In the genomic region with DNA sequence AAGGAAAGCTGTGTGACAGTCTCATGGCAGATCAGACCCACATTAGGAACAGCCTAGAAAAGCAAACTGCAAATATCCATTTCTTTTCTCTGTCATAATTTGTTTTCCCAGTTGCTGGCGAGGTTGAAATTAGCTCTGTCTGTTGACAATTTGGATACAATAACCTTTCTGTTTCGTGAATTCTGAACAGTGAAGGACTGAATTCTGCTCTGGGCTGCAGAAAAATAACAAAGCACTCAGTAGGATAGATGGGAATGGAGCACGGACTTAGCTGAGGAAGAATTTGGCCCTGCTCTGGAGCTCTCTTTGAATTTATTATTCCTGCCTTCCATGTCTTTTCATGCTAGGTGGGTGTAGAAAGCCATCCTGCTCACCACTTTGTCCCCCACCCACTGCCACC, we compare ENCODE assay signal across 15 cellular contexts.
A peak's percentile ranks its signal among the peaks of the same experiment; 100 is the strongest.
DNase-seq lines count a peak whose midpoint lies in the region; ATAC-seq lines count a peak whose summit lies in the region.
"Had no signal": no experiment of that assay in that cellular context is flagged by ENCODE, and none has a peak within 500 bp of the region (broad histone marks: within the 10 kb centered on the region; RNA-seq: fewer than 3 reads in every experiment).

No MANE protein-coding gene starts in this region.

- H3K4me1 ChIP-seq in stomach smooth muscle (ENCODE audit: control insufficient read depth, insufficient read depth, low read length): peaks cover 44% of the 10 kb centered on the region
- H3K4me1 ChIP-seq: BE2C, HAP-1 had no signal

- peak; percentile 24 for DNase-seq in epidermal melanocyte (ENCODE audit: insufficient read length, low spot score)
- no peak for DNase-seq in DMS 273 (lab: John Stamatoyannopoulos, UW; ENCODE audit: unreplicated experiment)
- DNase-seq in COR-L47 (lab: John Stamatoyannopoulos, UW): no peak
- DNase-seq: ACHN; BE2C; C1 segment of cervical spinal cord; CD4-positive, CD25-positive, alpha-beta regulatory T cell; CD8-positive, alpha-beta memory T cell; DMS79 treated with DMSO at 0.1 percent for 48 hours; GF-D8; GM23248 had no signal

- ATAC-seq in HG03520 (IDR thresholded peaks at IDR 0.05; ENCODE audit: unreplicated experiment): no peak

- H3K27ac ChIP-seq in layer of hippocampus (ENCODE audit: low read depth, low read length) (peak overlapping the region; percentile 5), stomach smooth muscle (ENCODE audit: low read length) (peak overlapping the region; percentile 58)
- H3K27ac ChIP-seq: GM23248 had no signal

- no peak overlapping the region for H3K4me3 ChIP-seq in stomach smooth muscle (ENCODE audit: low read length in 2 of 2)
- H3K4me3 ChIP-seq: GM23248, HAP-1 had no signal

- H3K9ac ChIP-seq in stomach smooth muscle (ENCODE audit: low read length in 2 of 2): no peak overlapping the region
- H3K9ac ChIP-seq: GM23248 had no signal

- H3K36me3 ChIP-seq in stomach smooth muscle (ENCODE audit: control insufficient read depth in 2 of 2, insufficient read depth in 2 of 2, low read length in 2 of 2): peaks cover 0 to 2% of the 10 kb centered on the region in 2 donors
- H3K36me3 ChIP-seq: BE2C, HAP-1 had no signal

- H3K27me3 ChIP-seq in layer of hippocampus (ENCODE audit: control insufficient read depth, insufficient read depth, low read length) (no peaks in the 10 kb centered on the region), stomach smooth muscle (ENCODE audit: control insufficient read depth in 1 of 2, insufficient read depth in 2 of 2, low read length in 2 of 2) (no peaks in the 10 kb centered on the region)
- H3K27me3 ChIP-seq: BE2C had no signal

- no peaks in the 10 kb centered on the region for H3K9me3 ChIP-seq in stomach smooth muscle (ENCODE audit: control insufficient read depth in 2 of 2, low read length in 2 of 2)
- H3K9me3 ChIP-seq: BE2C, HAP-1 had no signal
